ENCODE assay signal across 19 cellular contexts in genomic region chr16:65908568-65908967, GRCh38.
A peak's percentile ranks its signal among the peaks of the same experiment; 100 is the strongest.
DNase-seq lines count a peak whose midpoint lies in the region; ATAC-seq, FAIRE-seq and TF ChIP-seq lines count a peak whose summit lies in the region.
"Had no signal": no experiment of that assay in that cellular context is flagged by ENCODE, and none has a peak within 500 bp of the region (broad histone marks: within the 10 kb centered on the region; RNA-seq: fewer than 3 reads in every experiment).

No MANE protein-coding gene starts in this region.

- H3K9ac ChIP-seq in HepG2 (ENCODE audit: insufficient read depth, low read depth, low read length) (no peak overlapping the region), trophoblast cell (ENCODE audit: low read length) (no peak overlapping the region)

- H3K9me3 ChIP-seq in HepG2 (ENCODE audit: low read length) (no peaks in the 10 kb centered on the region), right lobe of liver (no peaks in the 10 kb centered on the region), trophoblast cell (ENCODE audit: insufficient read depth, low read depth, low read length) (peaks cover 2% of the 10 kb centered on the region)
- H3K9me3 ChIP-seq: breast epithelium, Caco-2, lower lobe of right lung, upper lobe of left lung had no signal

- no peak overlapping the region for H2AFZ ChIP-seq in HepG2 (ENCODE audit: low read length)
- no peak overlapping the region for H2AFZ ChIP-seq in trophoblast cell (ENCODE audit: insufficient read depth, low read length, poor library complexity)

- H3K4me1 ChIP-seq in HepG2 (ENCODE audit: insufficient read depth, low read length), result no peaks in the 10 kb centered on the region
- H3K4me1 ChIP-seq in right lobe of liver, result peaks cover 0 to 8% (median 2%) of the 10 kb centered on the region in 4 donors
- H3K4me1 ChIP-seq in trophoblast cell (ENCODE audit: control insufficient read depth in 1 of 2, insufficient read depth in 2 of 2, low read length in 2 of 2), result no peaks in the 10 kb centered on the region
- H3K4me1 ChIP-seq: breast epithelium, Caco-2, lower lobe of right lung, upper lobe of left lung had no signal

- WGBS in HepG2 (ENCODE audit: low lambda C conversion rate), result 25% methylated on average over 3 of the region's 3 CpGs
- 55% methylated on average over 2 of the region's 3 CpGs for WGBS in right lobe of liver (ENCODE audit: insufficient coverage, low coverage, low lambda C conversion rate, missing lambda C conversion rate)
- WGBS in trophoblast cell (ENCODE audit: extremely low coverage, insufficient coverage, insufficient read length), result no CpG with 5 or more reads among the region's 3 CpGs

- POLR2A ChIA-PET in HepG2 (lab: Yijun Ruan, JAX), result no interaction called here

- H3K36me3 ChIP-seq in HepG2 (replicated peaks in 1 of 2; ENCODE audit: control insufficient read depth in 1 of 2, insufficient read depth in 2 of 2, low read length in 2 of 2) (no peaks in the 10 kb centered on the region), right lobe of liver (no peaks in the 10 kb centered on the region), trophoblast cell (ENCODE audit: control insufficient read depth in 1 of 2, insufficient read depth in 2 of 2, low read length in 2 of 2) (no peaks in the 10 kb centered on the region)
- H3K36me3 ChIP-seq: breast epithelium, lower lobe of right lung, upper lobe of left lung had no signal

- no peak overlapping the region for H2AK5ac ChIP-seq in trophoblast cell (ENCODE audit: low read length)

- intact Hi-C loops in HepG2 (cut with micrococcal nuclease; ENCODE audit: unreplicated experiment), result no loop called here
- intact Hi-C loops in right lobe of liver (cut with DNase I), result no loop called here

- H2BK120ac ChIP-seq in trophoblast cell (ENCODE audit: insufficient read depth, low read length, poor library complexity), result no peak overlapping the region

- H3K4ac ChIP-seq in trophoblast cell (ENCODE audit: low read depth, low read length), result no peak overlapping the region

- no peak overlapping the region for H2BK12ac ChIP-seq in trophoblast cell (ENCODE audit: low read length)

- no peak overlapping the region for H3K23ac ChIP-seq in trophoblast cell (ENCODE audit: low read length)

- no peak for FAIRE-seq in HepG2 (lab: Jason Lieb, UNC)
- FAIRE-seq: GM12878 had no signal

- H4K91ac ChIP-seq in trophoblast cell (ENCODE audit: low read depth, low read length), result no peak overlapping the region

- H4K20me1 ChIP-seq in HepG2 (ENCODE audit: insufficient read depth, low read length), result no peaks in the 10 kb centered on the region

- H3K27ac ChIP-seq in HepG2 (ENCODE audit: extremely low read length, insufficient read depth, low read length) (no peak overlapping the region), right lobe of liver (no peak overlapping the region), trophoblast cell (ENCODE audit: low read depth, low read length) (no peak overlapping the region)
- H3K27ac ChIP-seq: breast epithelium, lower lobe of right lung, SK-N-MC, upper lobe of left lung, VCaP had no signal

- no peak overlapping the region for H3K18ac ChIP-seq in trophoblast cell (ENCODE audit: low read length)

- TF ChIP-seq EP300 in HepG2 (IDR thresholded peaks at IDR 0.05; ENCODE audit: low read depth in 2 of 2, low read length in 2 of 2), result no peak
- TF ChIP-seq EP300 in HepG2 (CRISPR knock-in tag; IDR thresholded peaks at IDR 0.05; ENCODE audit: borderline replicate concordance), result no peak

- no peak overlapping the region for H4K8ac ChIP-seq in trophoblast cell (ENCODE audit: low read depth, low read length)

- H3K4me3 ChIP-seq in HepG2 (replicated peaks in 1 of 3; ENCODE audit: insufficient read depth in 1 of 3, low read depth in 2 of 3, low read length in 3 of 3), result no peak overlapping the region
- H3K4me3 ChIP-seq in right lobe of liver, result no peak overlapping the region
- H3K4me3 ChIP-seq in trophoblast cell (ENCODE audit: low read depth, low read length), result no peak overlapping the region
- H3K4me3 ChIP-seq: breast epithelium, GM12878, lower lobe of right lung, SK-N-MC, upper lobe of left lung had no signal

- no peak overlapping the region for H4K12ac ChIP-seq in trophoblast cell (ENCODE audit: low read depth, low read length)

- BruUV-seq in HepG2 (replicated peaks; lab: Mats Ljungman, UMichigan), result no TSS peak

- no peak for ATAC-seq in HepG2
- ATAC-seq in right lobe of liver, result no peak
- no peak for ATAC-seq in GM18858 (IDR thresholded peaks at IDR 0.05; ENCODE audit: unreplicated experiment)
- ATAC-seq: GM12878, lower lobe of right lung had no signal

- in situ Hi-C loops in HepG2 (cut with HindIII; ENCODE audit: extremely low pct_ligation_motif_present, low pct_unique_long_range_greater_than_20kb), result no loop called here

- no peak for DNase-seq in HepG2 (ENCODE audit: low spot score)
- no peak for DNase-seq in right lobe of liver
- peak; percentile 45 to 64 for DNase-seq in cerebellar nuclear complex (lab: John Stamatoyannopoulos, UW)
- DNase-seq in left kidney (ENCODE audit: low read depth, low spot score), result peak; percentile 52
- no peak for DNase-seq in cortex of kidney (lab: John Stamatoyannopoulos, UW)
- DNase-seq in trophoblast cell, result no peak
- no peak for DNase-seq in SW 1271 (lab: John Stamatoyannopoulos, UW)
- DNase-seq: activated CD4-positive, alpha-beta T cell treated with anti-CD3 and anti-CD28 coated beads, Interleukin-2, amount 10 ng/mL, durations not matched to agents 7 days and 5 days; activated naive CD4-positive, alpha-beta T cell treated with anti-CD3 and anti-CD28 coated beads for 36 hours; Caco-2; lower lobe of right lung; NCI-H2081; NCI-H446 treated with DMSO at 0.1 percent for 48 hours had no signal

- H3K4me2 ChIP-seq in HepG2 (ENCODE audit: low read depth, low read length) (no peak overlapping the region), trophoblast cell (ENCODE audit: low read length) (no peak overlapping the region)

- H3K79me2 ChIP-seq in HepG2 (ENCODE audit: insufficient read depth, low read length), result no peaks in the 10 kb centered on the region
- H3K79me2 ChIP-seq in trophoblast cell (ENCODE audit: control insufficient read depth, insufficient read depth, low read length, poor library complexity), result no peaks in the 10 kb centered on the region

- H3K14ac ChIP-seq in trophoblast cell (ENCODE audit: low read length), result no peak overlapping the region

- H3K27me3 ChIP-seq in HepG2 (ENCODE audit: control insufficient read depth in 1 of 2, insufficient read depth in 2 of 2, low read length in 2 of 2), result 0 out of 5 replicates have a peak, but pooled peaks cover 0 to 5% of the 10 kb centered on the region in 2 experiments
- H3K27me3 ChIP-seq in right lobe of liver, result no peaks in the 10 kb centered on the region
- no peaks in the 10 kb centered on the region for H3K27me3 ChIP-seq in trophoblast cell (ENCODE audit: insufficient read depth, low read length)
- H3K27me3 ChIP-seq: breast epithelium, upper lobe of left lung had no signal

- TF ChIP-seq POLR2A in HepG2 (IDR thresholded peaks at IDR 0.05; ENCODE audit: insufficient read depth in 1 of 2, low read depth in 2 of 2, low read length in 2 of 2), result no peak
- TF ChIP-seq POLR2A in right lobe of liver (IDR thresholded peaks at IDR 0.05), result no peak

- TF ChIP-seq CTCF in HepG2 (CRISPR knock-in tag; IDR thresholded peaks at IDR 0.05), result no peak
- TF ChIP-seq CTCF in right lobe of liver (IDR thresholded peaks at IDR 0.05), result no peak

- no peaks in the 10 kb centered on the region for H3K79me1 ChIP-seq in trophoblast cell (ENCODE audit: low read length)

- CTCF ChIA-PET in HepG2 (lab: Yijun Ruan, JAX; ENCODE audit: low intra/inter-chr PET ratio, low total read pairs), result no interaction called here

- H2BK5ac ChIP-seq in trophoblast cell (ENCODE audit: low read depth, low read length, poor library complexity), result no peak overlapping the region

- TF ChIP-seq RAD21 in HepG2 (CRISPR knock-in tag; IDR thresholded peaks at IDR 0.05), result no peak

TF ChIP-seq in HepG2, 621 proteins besides CTCF, POLR2A, EP300 and RAD21:
- TF ChIP-seq RFX5 (IDR thresholded peaks at IDR 0.05; ENCODE audit: low read depth, low read length), result peak; percentile 82
- TF ChIP-seq HDAC2 (CRISPR knock-in tag; IDR thresholded peaks at IDR 0.05), result no peak
- TF ChIP-seq SAFB2 (CRISPR knock-in tag; IDR thresholded peaks at IDR 0.05; ENCODE audit: borderline replicate concordance, low read depth), result no peak
- no peak for TF ChIP-seq ZNF556 (CRISPR knock-in tag; IDR thresholded peaks at IDR 0.05; ENCODE audit: borderline replicate concordance)
- TF ChIP-seq SYNCRIP (IDR thresholded peaks at IDR 0.05; ENCODE audit: insufficient read depth, low read depth, low read length), result no peak
- peak; percentile 43; the same call in 1 of the 2 replicates for TF ChIP-seq RFX1 (IDR thresholded peaks at IDR 0.05)
- TF ChIP-seq ZNF574 (CRISPR knock-in tag; IDR thresholded peaks at IDR 0.05), result no peak
- TF ChIP-seq NFYB (CRISPR knock-in tag; IDR thresholded peaks at IDR 0.05), result no peak
- TF ChIP-seq ZNF33A (CRISPR knock-in tag; IDR thresholded peaks at IDR 0.05; ENCODE audit: borderline replicate concordance), result no peak
- no peak for TF ChIP-seq ZNF251 (CRISPR knock-in tag; IDR thresholded peaks at IDR 0.05)
- no peak for TF ChIP-seq ZNF768 (CRISPR knock-in tag; IDR thresholded peaks at IDR 0.05)
- TF ChIP-seq HCFC1 (IDR thresholded peaks at IDR 0.05; ENCODE audit: low read depth, low read length), result no peak
- no peak for TF ChIP-seq ARNT2 (CRISPR knock-in tag; IDR thresholded peaks at IDR 0.05; ENCODE audit: low read depth)

Comparison
In these comparisons a context has a peak if more than half of its experiments do, and no peak if none do; other contexts are left out.
1. DNase-seq: peak in cerebellar nuclear complex (2 of 2) and left kidney (single experiment); none in HepG2 (single experiment), right lobe of liver (0 of 3), cortex of kidney (single experiment), trophoblast cell (0 of 2) and SW 1271 (0 of 2).